20 cellular contexts compared by ENCODE assay signal in genomic region chr5:79876510-79876909, GRCh38.
DNase-seq lines count a peak whose midpoint lies in the region; ATAC-seq, FAIRE-seq and TF ChIP-seq lines count a peak whose summit lies in the region.
"Had no signal": no experiment of that assay in that cellular context is flagged by ENCODE, and none has a peak within 500 bp of the region (broad histone marks: within the 10 kb centered on the region; RNA-seq: fewer than 3 reads in every experiment).

No MANE protein-coding gene starts in this region.

- no peak for ATAC-seq in GM19455 (IDR thresholded peaks at IDR 0.05; ENCODE audit: unreplicated experiment)
- ATAC-seq: HepG2, PC-3 had no signal

- H3K27ac Mint-ChIP-seq in astrocyte (ENCODE audit: unreplicated experiment), result peak overlapping the region; percentile 7
- H3K27ac Mint-ChIP-seq: HFFc6 had no signal

- no peaks in the 10 kb centered on the region for H4K20me1 ChIP-seq in astrocyte (ENCODE audit: insufficient read depth, low read length)

- H3K9ac ChIP-seq in astrocyte (ENCODE audit: low read length) (no peak overlapping the region), skeletal muscle tissue (ENCODE audit: low read depth in 1 of 3, low read length in 3 of 3) (no peak overlapping the region)
- H3K9ac ChIP-seq: KMS-11 had no signal

- H3K36me3 Mint-ChIP-seq in astrocyte (ENCODE audit: low read depth, unreplicated experiment), result no peaks in the 10 kb centered on the region

- peaks cover 4% of the 10 kb centered on the region for H3K9me3 Mint-ChIP-seq in astrocyte (ENCODE audit: unreplicated experiment)
- H3K9me3 Mint-ChIP-seq: HFFc6 had no signal

- H3K4me1 ChIP-seq in astrocyte (ENCODE audit: insufficient read depth, low read length), result no peaks in the 10 kb centered on the region
- H3K4me1 ChIP-seq in skeletal muscle tissue (ENCODE audit: control insufficient read depth in 3 of 3, insufficient read depth in 3 of 3, low read length in 3 of 3), result peaks cover 5 to 12% (median 12%) of the 10 kb centered on the region in 3 donors

- H3K4me1 Mint-ChIP-seq in astrocyte (ENCODE audit: low read depth, unreplicated experiment), result peaks cover 15% of the 10 kb centered on the region

- TF ChIP-seq CTCF in astrocyte (IDR thresholded peaks at IDR 0.05; ENCODE audit: insufficient read depth, low read depth, low read length) (no peak), fibroblast of villous mesenchyme (IDR thresholded peaks at IDR 0.05; ENCODE audit: insufficient read depth, low read depth, low read length) (no peak)

- H3K9me3 ChIP-seq in astrocyte (ENCODE audit: insufficient read depth, low read depth, low read length) (no peaks in the 10 kb centered on the region), skeletal muscle tissue (ENCODE audit: control insufficient read depth in 3 of 3, low read length in 3 of 3) (no peaks in the 10 kb centered on the region)

- H3K36me3 ChIP-seq in astrocyte (ENCODE audit: insufficient read depth, low read length) (no peaks in the 10 kb centered on the region), skeletal muscle tissue (ENCODE audit: control insufficient read depth in 3 of 3, insufficient read depth in 3 of 3, low read length in 3 of 3) (no peaks in the 10 kb centered on the region)

- H3K27me3 ChIP-seq in astrocyte (ENCODE audit: insufficient read depth, low read length) (peaks cover 5% of the 10 kb centered on the region), skeletal muscle tissue (ENCODE audit: control insufficient read depth in 3 of 3, insufficient read depth in 3 of 3, low read length in 3 of 3) (no peaks in the 10 kb centered on the region)

- H3K79me2 ChIP-seq in astrocyte (ENCODE audit: insufficient read depth, low read length), result no peaks in the 10 kb centered on the region

- POLR2A ChIA-PET in HEK293T (lab: Yijun Ruan, JAX), result no interaction called here

- CTCF ChIA-PET in HEK293T (lab: Yijun Ruan, JAX), result interaction anchor here (1.3 kb wide), 1 partner anchor 207 kb away, joined by 3 read pairs; no protein-coding TSS in a partner anchor

- H3K4me3 ChIP-seq in astrocyte (ENCODE audit: insufficient read depth, low read depth, low read length) (no peak overlapping the region), fibroblast of villous mesenchyme (ENCODE audit: low read depth, low read length) (no peak overlapping the region), skeletal muscle tissue (ENCODE audit: low read length in 3 of 3) (no peak overlapping the region)

- no peak overlapping the region for H3K27ac ChIP-seq in astrocyte (ENCODE audit: low read depth, low read length)
- peak overlapping the region; percentile 56 for H3K27ac ChIP-seq in skeletal muscle tissue (ENCODE audit: low read depth, low read length)
- H3K27ac ChIP-seq: 22Rv1, KMS-11 had no signal

- no peak for FAIRE-seq in astrocyte (lab: Jason Lieb, UNC)
- FAIRE-seq: HepG2 had no signal

- H3K27me3 Mint-ChIP-seq in astrocyte (ENCODE audit: low read depth, unreplicated experiment), result peaks cover 9% of the 10 kb centered on the region

- H3K4me3 Mint-ChIP-seq in astrocyte (ENCODE audit: unreplicated experiment), result no peak overlapping the region
- H3K4me3 Mint-ChIP-seq: HFFc6 had no signal

- peak; percentile 13 for DNase-seq in DMS 273 (lab: John Stamatoyannopoulos, UW; ENCODE audit: unreplicated experiment)
- DNase-seq in DMS 273 treated with DMSO at 0.1 percent for 48 hours (lab: John Stamatoyannopoulos, UW), result no peak
- peak; percentile 51 for DNase-seq in astrocyte (ENCODE audit: low read depth)
- peak; percentile 1 for DNase-seq in fibroblast of villous mesenchyme (ENCODE audit: low read depth)
- no peak for DNase-seq in HEK293T (ENCODE audit: extremely low spot score)
- no peak for DNase-seq in posterior cingulate gyrus
- DNase-seq: GDM1, HFFc6, MV-4-11, NCI-H1417, NCI-H1930, NCI-H226, NCI-H524, PC-3, RPMI8226 had no signal

- no peak overlapping the region for H2AFZ ChIP-seq in astrocyte (ENCODE audit: low read depth, low read length)

- intact Hi-C loops in posterior cingulate gyrus (cut with DNase I), result no loop called here

- peak overlapping the region; percentile 4 for H3K4me2 ChIP-seq in astrocyte (ENCODE audit: low read length)
- H3K4me2 ChIP-seq: KMS-11 had no signal

TF ChIP-seq in HEK293T, 16 proteins besides CTCF, POLR2A, EP300 and RAD21:
- TF ChIP-seq PKNOX1 (IDR thresholded peaks at IDR 0.05) (no peak), LEF1 (IDR thresholded peaks at IDR 0.05; ENCODE audit: borderline replicate concordance) (no peak), BHLHE40 (IDR thresholded peaks at IDR 0.05; ENCODE audit: borderline replicate concordance) (no peak)

Comparison
In these comparisons a context has a peak if more than half of its experiments do, and no peak if none do; other contexts are left out.
1. DNase-seq: peak in DMS 273 (single experiment), astrocyte (single experiment) and fibroblast of villous mesenchyme (single experiment); none in DMS 273 treated with DMSO at 0.1 percent for 48 hours (single experiment), HEK293T (single experiment) and posterior cingulate gyrus (0 of 10).